13 cellular contexts compared by ENCODE assay signal in genomic region chr5:1658665-1659064, GRCh38.
"Had no signal": no experiment of that assay in that cellular context is flagged by ENCODE, and none has a peak within 500 bp of the region (broad histone marks: within the 10 kb centered on the region; RNA-seq: fewer than 3 reads in every experiment).

No MANE protein-coding gene starts in this region.

- H3K4me3 Mint-ChIP-seq: activated B cell treated with CpG ODN at 0.5 μM for 24 hours; nephron progenitor cell; stimulated activated naive CD8-positive, alpha-beta T cell treated with anti-CD3 and anti-CD28 coated beads, Interleukin-15, Interleukin-2, amounts not matched to agents 100 ng/mL and 50 ng/mL, for 24 hours; T-helper 1 cell treated with Interleukin-12 subunit alpha and Interleukin-12 subunit beta and Interleukin-4 antibody, amounts not matched to agents 30 μg/mL and 1 μg/mL, for 36 hours had no signal

- H3K36me3 ChIP-seq: ascending aorta, left ventricle myocardium inferior, upper lobe of left lung had no signal

- H3K27ac ChIP-seq: ascending aorta, left ventricle myocardium inferior, upper lobe of left lung had no signal

- H3K4me3 ChIP-seq: ascending aorta, left ventricle myocardium inferior, upper lobe of left lung had no signal

- H3K9me3 ChIP-seq: ascending aorta, left ventricle myocardium inferior, upper lobe of left lung had no signal

- DNase-seq: activated B cell treated with CpG ODN at 0.5 μM for 24 hours; activated naive CD4-positive, alpha-beta T cell; activated T-cell treated with anti-CD3 and anti-CD28 coated beads, Interleukin-2, amount 50 U/mL, for 1 hour; foreskin melanocyte; left ventricle myocardium inferior; mesendoderm; nephron progenitor cell; stimulated activated CD4-positive, alpha-beta T cell treated with anti-CD3 and anti-CD28 coated beads, Interleukin-15, amount 100 ng/mL, for 24 hours; stimulated activated CD4-positive, alpha-beta T cell treated with anti-CD3 and anti-CD28 coated beads, Interleukin-4, amount 100 ng/mL, for 24 hours had no signal

- H3K4me1 ChIP-seq: ascending aorta, left ventricle myocardium inferior had no signal

- H3K9me3 Mint-ChIP-seq: activated B cell treated with CpG ODN at 0.5 μM for 24 hours; nephron progenitor cell; stimulated activated naive CD8-positive, alpha-beta T cell treated with anti-CD3 and anti-CD28 coated beads, Interleukin-15, Interleukin-2, amounts not matched to agents 100 ng/mL and 50 ng/mL, for 24 hours; T-helper 1 cell treated with Interleukin-12 subunit alpha and Interleukin-12 subunit beta and Interleukin-4 antibody, amounts not matched to agents 30 μg/mL and 1 μg/mL, for 36 hours had no signal

- H3K27ac Mint-ChIP-seq: activated B cell treated with CpG ODN at 0.5 μM for 24 hours; nephron progenitor cell; stimulated activated naive CD8-positive, alpha-beta T cell treated with anti-CD3 and anti-CD28 coated beads, Interleukin-15, Interleukin-2, amounts not matched to agents 100 ng/mL and 50 ng/mL, for 24 hours; T-helper 1 cell treated with Interleukin-12 subunit alpha and Interleukin-12 subunit beta and Interleukin-4 antibody, amounts not matched to agents 30 μg/mL and 1 μg/mL, for 36 hours had no signal
